ENCODE assay signal across 8 cellular contexts in the genomic region with DNA sequence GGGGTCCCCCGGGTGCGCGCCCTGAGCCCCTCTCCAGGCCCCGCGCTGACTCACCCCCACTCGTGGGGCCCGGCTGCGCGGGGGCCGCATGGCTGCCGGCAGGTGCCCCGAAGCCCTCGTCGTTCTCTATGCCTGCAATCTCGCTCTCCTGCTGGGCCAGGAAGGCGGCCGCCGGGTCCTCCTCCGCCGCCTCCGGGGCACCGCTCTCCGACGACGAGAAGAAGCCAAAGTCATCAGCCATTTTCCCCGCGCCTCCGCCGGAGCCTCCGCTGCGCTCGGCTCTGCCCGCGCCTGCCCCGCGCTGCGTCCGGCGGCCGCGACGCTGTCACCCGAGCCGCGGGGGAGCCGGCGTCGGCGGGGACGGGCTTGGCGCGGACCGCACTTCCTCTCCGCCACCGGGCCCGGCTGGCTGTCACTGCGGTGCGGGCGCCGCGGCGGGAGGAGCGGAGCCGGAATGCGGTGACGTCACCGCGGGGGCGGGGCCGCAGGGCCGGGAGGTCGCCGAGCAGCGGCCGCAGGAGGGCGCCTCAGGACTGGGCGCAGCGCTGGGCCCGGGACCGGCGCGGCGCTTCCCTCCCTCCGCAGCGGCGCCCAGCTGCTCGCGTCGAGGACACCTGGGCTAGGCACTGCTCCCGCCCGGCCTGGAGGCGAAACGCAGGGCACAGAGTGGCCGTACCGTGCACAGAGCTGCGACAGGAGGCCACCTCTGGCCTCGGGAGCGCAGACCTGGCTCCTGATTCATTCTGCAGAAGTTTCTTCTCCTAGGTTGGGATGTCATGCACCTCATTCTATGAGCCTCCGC. TPM values are rescaled to one million over a fixed set of nuclear protein-coding genes. Genes with fewer than 3 reads are reported as not detected.
DNase-seq lines count a peak whose midpoint lies in the region; ATAC-seq and TF ChIP-seq lines count a peak whose summit lies in the region.

A gene with protein sequence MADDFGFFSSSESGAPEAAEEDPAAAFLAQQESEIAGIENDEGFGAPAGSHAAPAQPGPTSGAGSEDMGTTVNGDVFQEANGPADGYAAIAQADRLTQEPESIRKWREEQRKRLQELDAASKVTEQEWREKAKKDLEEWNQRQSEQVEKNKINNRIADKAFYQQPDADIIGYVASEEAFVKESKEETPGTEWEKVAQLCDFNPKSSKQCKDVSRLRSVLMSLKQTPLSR (minus strand): TSS at position 417 of the 802 bp plus-strand sequence. CDS start 176 bp downstream, at position 241.

- in situ Hi-C loops in HAP-1 (cut with MboI; ENCODE audit: low sequenced_read_pairs) = loop anchor here (10.0 kb wide), 1 partner anchor 128 kb away; a partner anchor contains a TSS

- peak within 1 kb of the TSS; percentile 88 for H3K4me3 Mint-ChIP-seq in activated naive CD8-positive, alpha-beta T cell
- H3K4me3 Mint-ChIP-seq in glutamatergic neuron (ENCODE audit: unreplicated experiment) = peak within 1 kb of the TSS; percentile 85
- H3K4me3 Mint-ChIP-seq in osteocyte (ENCODE audit: unreplicated experiment) = peak within 1 kb of the TSS; percentile 75

- ATAC-seq in thoracic aorta (ENCODE audit: insufficient number of reproducible peaks, low FRiP score, low read depth) = peak; percentile 95

- H3K4me3 ChIP-seq in GM08714 (ENCODE audit: low read length) (peak within 1 kb of the TSS; percentile 81), HAP-1 (peak within 1 kb of the TSS; percentile 60), MM.1S (ENCODE audit: low read length) (peak within 1 kb of the TSS; percentile 97), thoracic aorta (peak within 1 kb of the TSS; percentile 98)

- H3K4me1 ChIP-seq in HAP-1 (peaks cover 10% of the 10 kb centered on the region), MM.1S (ENCODE audit: low read length) (peaks cover 9% of the 10 kb centered on the region), thoracic aorta (ENCODE audit: control insufficient read depth in 1 of 2, low read depth in 2 of 2) (peaks cover 28 to 46% of the 10 kb centered on the region in 2 donors)

- peaks cover 37% of the 10 kb centered on the region for H3K4me1 Mint-ChIP-seq in activated naive CD8-positive, alpha-beta T cell (ENCODE audit: low read depth)
- peaks cover 17% of the 10 kb centered on the region for H3K4me1 Mint-ChIP-seq in glutamatergic neuron (ENCODE audit: low read depth, unreplicated experiment)
- peaks cover 46% of the 10 kb centered on the region for H3K4me1 Mint-ChIP-seq in osteocyte (ENCODE audit: unreplicated experiment)

- peak within 1 kb of the TSS; percentile 42; the same call in 1 of the 2 replicates for H3K27ac ChIP-seq in MM.1S (ENCODE audit: low read length)
- H3K27ac ChIP-seq in thoracic aorta = peak within 1 kb of the TSS; percentile 94 to 95

- no peaks in the 10 kb centered on the region for H3K9me3 Mint-ChIP-seq in activated naive CD8-positive, alpha-beta T cell (ENCODE audit: low read depth)
- H3K9me3 Mint-ChIP-seq in glutamatergic neuron (ENCODE audit: unreplicated experiment) (peaks cover 14% of the 10 kb centered on the region), osteocyte (ENCODE audit: unreplicated experiment) (no peaks in the 10 kb centered on the region)

- H3K27me3 Mint-ChIP-seq in activated naive CD8-positive, alpha-beta T cell = no peaks in the 10 kb centered on the region
- peaks cover 2% of the 10 kb centered on the region for H3K27me3 Mint-ChIP-seq in glutamatergic neuron (ENCODE audit: unreplicated experiment)
- H3K27me3 Mint-ChIP-seq in osteocyte (ENCODE audit: unreplicated experiment) = peaks cover 10% of the 10 kb centered on the region

- H3K79me2 ChIP-seq in MM.1S (ENCODE audit: low read length) = peaks cover 41% of the 10 kb centered on the region

- H3K36me3 ChIP-seq in HAP-1 (replicated peaks) (0 out of 2 replicates have a peak, but pooled peaks cover 2% of the 10 kb centered on the region), MM.1S (replicated peaks; ENCODE audit: insufficient read depth, low read length) (no peaks in the 10 kb centered on the region), thoracic aorta (no peaks in the 10 kb centered on the region)

- H3K9me2 ChIP-seq in MM.1S (replicated peaks; ENCODE audit: insufficient read depth, low read length) = no peaks in the 10 kb centered on the region

- peak within 1 kb of the TSS; percentile 82 for H2AFZ ChIP-seq in MM.1S (ENCODE audit: low read length)

- H3K9me3 ChIP-seq in HAP-1 = peaks cover 8% of the 10 kb centered on the region
- no peaks in the 10 kb centered on the region for H3K9me3 ChIP-seq in MM.1S (replicated peaks; ENCODE audit: insufficient read depth, low read length)
- no peaks in the 10 kb centered on the region for H3K9me3 ChIP-seq in thoracic aorta

- H4K20me1 ChIP-seq in MM.1S (ENCODE audit: insufficient read depth, low read length) = no peaks in the 10 kb centered on the region

- peak within 1 kb of the TSS; percentile 96 for H3K9ac ChIP-seq in MM.1S (ENCODE audit: low read length)

- no peaks in the 10 kb centered on the region for H3K36me3 Mint-ChIP-seq in activated naive CD8-positive, alpha-beta T cell
- peaks cover 5% of the 10 kb centered on the region for H3K36me3 Mint-ChIP-seq in glutamatergic neuron (ENCODE audit: unreplicated experiment)
- no peaks in the 10 kb centered on the region for H3K36me3 Mint-ChIP-seq in osteocyte (ENCODE audit: unreplicated experiment)

- H3K27ac Mint-ChIP-seq in activated naive CD8-positive, alpha-beta T cell = peak within 1 kb of the TSS; percentile 80
- H3K27ac Mint-ChIP-seq in glutamatergic neuron (ENCODE audit: unreplicated experiment) (peak within 1 kb of the TSS; percentile 84), osteocyte (ENCODE audit: unreplicated experiment) (peak within 1 kb of the TSS; percentile 82)

- peak; percentile 87 to 91 for DNase-seq in HAP-1 (ENCODE audit: low spot score in 2 of 2)
- DNase-seq in MM.1S = peak; percentile 92
- peak; percentile 86 for DNase-seq in SKM-1 treated with dmso at 0.1 percent for 144 hours (lab: John Stamatoyannopoulos, UW; ENCODE audit: unreplicated experiment)
- DNase-seq in glutamatergic neuron = peak; percentile 95
- DNase-seq in osteocyte (ENCODE audit: extremely low spot score, unreplicated experiment) = peak; percentile 95
- peak; percentile 34 for DNase-seq in thoracic aorta (ENCODE audit: low spot score)

- H3K27me3 ChIP-seq in HAP-1 (ENCODE audit: low read depth) (no peaks in the 10 kb centered on the region), MM.1S (replicated peaks; ENCODE audit: insufficient read depth, low read length) (no peaks in the 10 kb centered on the region), thoracic aorta (replicated peaks; ENCODE audit: insufficient read depth) (no peaks in the 10 kb centered on the region)

- TF ChIP-seq CTCF in MM.1S (IDR thresholded peaks at IDR 0.05; ENCODE audit: low read length) (peak; percentile 47), glutamatergic neuron (IDR thresholded peaks at IDR 0.05; ENCODE audit: partially characterized antibody, unreplicated experiment) (peak; percentile 33), osteocyte (IDR thresholded peaks at IDR 0.05) (peak; percentile 87), thoracic aorta (IDR thresholded peaks at IDR 0.05) (peak; percentile 58)

- no peaks in the 10 kb centered on the region for H3F3A ChIP-seq in MM.1S (ENCODE audit: insufficient read depth, low read length)

- H3K4me2 ChIP-seq in MM.1S (ENCODE audit: low read depth, low read length) = peak within 1 kb of the TSS; percentile 85

RNA-seq across cellular contexts. Expression of the gene that starts here (rescaled TPM):
- total RNA-seq in glutamatergic neuron (ENCODE audit: unreplicated experiment) (83.8 TPM), osteocyte (89.0 and 95.1 TPM in 2 replicates), thoracic aorta (100 to 1,000 TPM; 155 to 192 TPM)

Comparison
In these comparisons a context has a peak if more than half of its experiments do, and no peak if none do; other contexts are left out.
1. Peak in every context shown above with its lines: DNase-seq, ATAC-seq, H3K4me3 ChIP-seq and H3K27ac ChIP-seq.
2. DNase-seq: peak in every context shown above with its lines; median percentile 95 in glutamatergic neuron; 95 in osteocyte; 92 in MM.1S; 89 in HAP-1; 86 in SKM-1 treated with dmso at 0.1 percent for 144 hours; 34 in thoracic aorta.
3. CTCF ChIP-seq: peak in every context shown above with its lines; median percentile 87 in osteocyte; 58 in thoracic aorta; 47 in MM.1S; 33 in glutamatergic neuron.